Comparison of ENCODE assay signal across 1 cellular context in the genomic region with DNA sequence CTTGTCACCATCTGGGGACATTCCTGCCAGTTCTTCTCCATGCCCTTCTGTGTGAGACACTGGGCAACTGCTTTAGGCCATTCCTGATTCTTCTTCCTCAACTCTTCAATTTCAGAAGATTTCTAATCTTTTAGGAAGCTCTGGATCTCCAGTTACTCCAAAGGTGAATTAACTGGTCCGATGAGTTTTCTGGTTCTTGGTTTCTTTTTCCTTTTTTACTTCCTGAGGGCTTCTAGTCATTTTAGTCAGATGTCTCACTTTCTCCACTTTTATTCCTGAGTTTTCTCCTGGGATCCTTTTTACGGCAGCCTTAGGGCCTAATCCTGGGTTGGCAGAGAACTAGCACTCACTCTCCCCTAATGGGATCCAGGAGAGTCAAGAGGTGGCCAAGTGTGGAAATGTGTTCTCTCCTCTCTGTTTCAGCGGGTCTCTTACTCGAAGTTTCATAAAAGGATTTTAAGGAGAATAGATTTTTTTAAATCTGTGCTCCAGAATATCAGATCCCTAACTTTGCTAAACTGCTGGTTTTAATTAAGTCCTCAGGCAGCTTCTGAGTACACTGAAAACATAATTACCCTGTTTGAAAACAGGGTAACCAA.
TF ChIP-seq lines count a peak whose summit lies in the region.

No MANE protein-coding gene starts in this region.

TF ChIP-seq in WTC11, 78 proteins besides CTCF, POLR2A, EP300 and RAD21 (continued from another document):
- TF ChIP-seq AR (CRISPR knock-in tag; IDR thresholded peaks at IDR 0.05) (no peak), NFYB (CRISPR knock-in tag; conservative IDR thresholded peaks at IDR 0.05; ENCODE audit: low read depth) (no peak)
